8 cellular contexts compared by ENCODE assay signal in the genomic region with DNA sequence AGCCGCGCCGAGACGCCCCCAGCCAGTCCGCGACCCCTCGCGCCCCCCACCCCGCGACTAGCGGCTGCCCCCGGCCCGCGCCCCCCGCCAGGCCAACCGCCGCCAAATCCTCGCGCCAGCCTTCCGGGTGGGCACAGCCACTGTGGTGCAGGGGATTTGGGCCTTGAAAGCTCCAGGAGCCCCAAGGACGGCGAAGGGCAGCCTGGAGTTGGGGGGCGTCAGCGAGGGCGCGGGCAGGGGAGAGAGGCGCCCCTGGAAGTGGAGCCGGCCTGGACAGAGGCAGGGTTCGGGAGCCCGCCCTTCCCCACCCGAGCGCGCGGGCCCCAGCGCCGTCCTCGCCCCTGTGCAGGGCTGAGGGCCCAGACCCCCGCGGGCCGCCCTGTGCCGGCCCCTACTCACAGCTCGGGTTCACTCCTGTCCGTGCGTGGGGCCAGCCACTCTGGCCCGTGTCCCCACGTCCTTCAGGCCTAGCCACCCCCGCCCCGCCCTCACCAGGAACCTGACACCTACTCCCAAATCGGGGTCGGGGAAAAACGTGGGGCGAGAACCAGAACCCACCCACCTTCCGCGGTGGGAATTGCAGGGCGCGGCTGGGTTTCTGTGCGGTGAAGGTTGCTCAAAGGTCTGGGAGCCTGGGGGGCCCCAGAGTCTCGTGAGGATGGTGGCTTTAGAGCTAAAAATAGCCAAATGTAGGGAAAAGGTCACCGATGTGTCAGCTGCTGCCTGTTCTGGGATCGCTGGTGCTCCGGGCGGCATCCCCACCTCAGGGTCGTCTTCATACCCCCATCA. TPM values are rescaled to one million over a fixed set of nuclear protein-coding genes. Genes with fewer than 3 reads are reported as not detected.
DNase-seq lines count a peak whose midpoint lies in the region; ATAC-seq, FAIRE-seq and TF ChIP-seq lines count a peak whose summit lies in the region.

A gene (minus strand): TSS at position 441 of the 789 bp plus-strand sequence. CDS start 512 bp downstream, outside the sequence.

- H3K14ac ChIP-seq in H9 (ENCODE audit: insufficient read depth, low read length): no peak within 1 kb of the TSS; the same call in 1 of the 2 replicates

- no peak within 1 kb of the TSS for H3K4me3 Mint-ChIP-seq in H9

- H3K4me1 Mint-ChIP-seq in H9: 0 out of 4 replicates have a peak, but pooled peaks cover 0 to 6% of the 10 kb centered on the region in 2 experiments

- no peaks in the 10 kb centered on the region; the same call in 1 of the 2 replicates for H3K27me3 Mint-ChIP-seq in H9 (ENCODE audit: low read depth)

- WGBS in H9 (ENCODE audit: extremely low coverage, insufficient read length, low lambda C conversion rate): no CpG with 5 or more reads among the region's 63 CpGs
- WGBS in smooth muscle cell (ENCODE audit: low lambda C conversion rate): 90% methylated on average over 41 of the region's 63 CpGs

- no peak within 1 kb of the TSS for H4K8ac ChIP-seq in H9 (replicated peaks; ENCODE audit: insufficient read length, low read depth, low read length)

- POLR2A ChIA-PET in GM10248 (lab: Yijun Ruan, JAX): interaction anchor here (0.5 kb wide), 2 partner anchors 15 to 255 kb away, joined by 3 to 4 read pairs; a partner anchor contains a TSS

- no peak within 1 kb of the TSS for H2BK120ac ChIP-seq in H9 (ENCODE audit: low read depth, low read length, poor library complexity, severe bottlenecking)

- no peaks in the 10 kb centered on the region for H3K23me2 ChIP-seq in H9 (ENCODE audit: insufficient read length, low read depth, low read length, poor library complexity, severe bottlenecking)

- DNase-seq in H9 (no peak), adipocyte (ENCODE audit: low read depth) (peak; percentile 42), keratinocyte (ENCODE audit: low read depth, low spot score) (no peak), smooth muscle cell (lab: John Stamatoyannopoulos, UW; ENCODE audit: unreplicated experiment) (no peak), globus pallidus (ENCODE audit: low spot score) (no peak), GM10248 (ENCODE audit: extremely low spot score) (no peak), occipital lobe (lab: John Stamatoyannopoulos, UW) (no peak)

- peaks cover 4 to 52% (median 45%) of the 10 kb centered on the region in 3 experiments for H3K36me3 Mint-ChIP-seq in H9 (ENCODE audit: insufficient read depth in 1 of 3, low read depth in 3 of 3)

- TF ChIP-seq CTCF in H9 (conservative IDR thresholded peaks at IDR 0.05) (no peak), keratinocyte (optimal IDR thresholded peaks at IDR 0.05 in 1 of 3, IDR thresholded peaks at IDR 0.05 in 1 of 3, conservative IDR thresholded peaks at IDR 0.05 in 1 of 3; ENCODE audit: extremely low read depth in 1 of 3, insufficient read depth in 2 of 3, low read length in 3 of 3) (no peak), smooth muscle cell (IDR thresholded peaks at IDR 0.05; ENCODE audit: borderline replicate concordance, insufficient read depth, poor library complexity, severe bottlenecking) (no peak), GM10248 (IDR thresholded peaks at IDR 0.05; ENCODE audit: control extremely low read depth, extremely low read depth, low read depth, missing control alignments) (no peak)

- peak within 1 kb of the TSS in 1 of 3 experiments; percentile 70; a peak in 3 of 7 replicates for H3K27ac Mint-ChIP-seq in H9

- H3K79me2 ChIP-seq in H9 (ENCODE audit: insufficient read depth, low read length) (no peaks in the 10 kb centered on the region), keratinocyte (ENCODE audit: control insufficient read depth, insufficient read depth, low read length) (peaks cover 11% of the 10 kb centered on the region), smooth muscle cell (ENCODE audit: low read depth) (peaks cover 10% of the 10 kb centered on the region)

- no peak within 1 kb of the TSS for H3K9ac ChIP-seq in H9 (ENCODE audit: extremely low read depth, insufficient read length, low read length)
- peak within 1 kb of the TSS; percentile 66 for H3K9ac ChIP-seq in adipocyte (ENCODE audit: low read length)
- H3K9ac ChIP-seq in keratinocyte (ENCODE audit: control insufficient read depth, extremely low read depth, insufficient read depth, low read length): no peak within 1 kb of the TSS
- no peak within 1 kb of the TSS for H3K9ac ChIP-seq in smooth muscle cell (ENCODE audit: low read depth)

- H4K5ac ChIP-seq in H9 (ENCODE audit: insufficient read length, low read depth, low read length): no peak within 1 kb of the TSS

- H3T11ph ChIP-seq in H9 (ENCODE audit: low read length): no peak within 1 kb of the TSS

- no peak within 1 kb of the TSS for H3K18ac ChIP-seq in H9 (ENCODE audit: insufficient read length, low read depth, low read length)

- CTCF ChIA-PET in GM10248 (lab: Yijun Ruan, JAX): interaction anchor here (1.2 to 5.6 kb wide), 2 partner anchors 12 to 15 kb away, joined by 3 to 43 read pairs; a partner anchor contains a TSS

- no peak within 1 kb of the TSS for H2BK15ac ChIP-seq in H9 (ENCODE audit: low read depth, low read length)

- no peak within 1 kb of the TSS for H4K91ac ChIP-seq in H9 (ENCODE audit: insufficient read length, low read depth, low read length)

- H2AFZ ChIP-seq in H9 (ENCODE audit: low read length) (no peak within 1 kb of the TSS), keratinocyte (ENCODE audit: control insufficient read depth, low read length) (no peak within 1 kb of the TSS), smooth muscle cell (ENCODE audit: low read depth) (no peak within 1 kb of the TSS)

- no peak within 1 kb of the TSS for H2AK5ac ChIP-seq in H9 (ENCODE audit: insufficient read length, low read length)

- H3K9me1 ChIP-seq in keratinocyte (ENCODE audit: control insufficient read depth, extremely low read depth, insufficient read depth, low read length): no peaks in the 10 kb centered on the region

- H2BK12ac ChIP-seq in H9 (ENCODE audit: insufficient read length, low read depth, low read length): no peak within 1 kb of the TSS

- H3K23ac ChIP-seq in H9 (ENCODE audit: insufficient read length, low read depth, low read length): no peak within 1 kb of the TSS

- no peaks in the 10 kb centered on the region for H4K20me1 ChIP-seq in H9 (ENCODE audit: control insufficient read depth, insufficient read depth, insufficient read length)
- no peaks in the 10 kb centered on the region for H4K20me1 ChIP-seq in keratinocyte (ENCODE audit: control insufficient read depth, extremely low read depth, insufficient read depth, low read length)
- no peaks in the 10 kb centered on the region for H4K20me1 ChIP-seq in smooth muscle cell (ENCODE audit: low read depth)

- H3K4ac ChIP-seq in H9 (ENCODE audit: low read depth, low read length): no peak within 1 kb of the TSS

- H3K4me2 ChIP-seq in H9 (ENCODE audit: insufficient read depth, insufficient read length, low read length) (no peak within 1 kb of the TSS), keratinocyte (ENCODE audit: control insufficient read depth, extremely low read depth, insufficient read depth, low read depth, low read length) (no peak within 1 kb of the TSS), smooth muscle cell (no peak within 1 kb of the TSS)

- dilution Hi-C loops in keratinocyte (cut with MboI; ENCODE audit: extremely low pct_ligation_motif_present, low sequenced_read_pairs): no loop called here

- H3K27ac ChIP-seq in H9 (ENCODE audit: insufficient read length, low read depth, low read length): no peak within 1 kb of the TSS
- no peak within 1 kb of the TSS for H3K27ac ChIP-seq in keratinocyte (ENCODE audit: control insufficient read depth, insufficient read depth, low read length)
- H3K27ac ChIP-seq in smooth muscle cell (ENCODE audit: low read depth): no peak within 1 kb of the TSS

- no peaks in the 10 kb centered on the region for H3K9me3 Mint-ChIP-seq in H9

- peaks cover 4% of the 10 kb centered on the region for H3K79me1 ChIP-seq in H9 (ENCODE audit: insufficient read depth, low read depth, low read length, poor library complexity, severe bottlenecking)

- peaks cover 2% of the 10 kb centered on the region; the same call in 1 of the 2 replicates for H3K4me1 ChIP-seq in H9 (ENCODE audit: insufficient read depth, low read length)
- H3K4me1 ChIP-seq in adipocyte (ENCODE audit: control insufficient read depth, insufficient read depth, low read length): peaks cover 30% of the 10 kb centered on the region
- peaks cover 7% of the 10 kb centered on the region for H3K4me1 ChIP-seq in keratinocyte (ENCODE audit: control insufficient read depth, extremely low read depth, insufficient read depth, low read length)
- H3K4me1 ChIP-seq in smooth muscle cell (ENCODE audit: low read depth): peaks cover 6% of the 10 kb centered on the region

- H3K36me3 ChIP-seq in adipocyte (ENCODE audit: control insufficient read depth, insufficient read depth, low read length, severe bottlenecking) (no peaks in the 10 kb centered on the region), keratinocyte (ENCODE audit: control insufficient read depth in 2 of 2, extremely low read depth in 1 of 2, insufficient read depth in 2 of 2, low read length in 2 of 2) (peaks cover 10 to 11% of the 10 kb centered on the region in 2 experiments), smooth muscle cell (ENCODE audit: low read depth) (no peaks in the 10 kb centered on the region)

- H2BK20ac ChIP-seq in H9 (ENCODE audit: low read depth, low read length, poor library complexity, severe bottlenecking): no peak within 1 kb of the TSS

- no peak within 1 kb of the TSS for H3K56ac ChIP-seq in H9 (ENCODE audit: insufficient read length, low read depth, low read length)

- no peak within 1 kb of the TSS for H2BK5ac ChIP-seq in H9 (ENCODE audit: insufficient read length, low read length)

- H3F3A ChIP-seq in smooth muscle cell (ENCODE audit: low read depth): no peaks in the 10 kb centered on the region

- H3K27me3 ChIP-seq in H9 (ENCODE audit: insufficient read depth, low read length) (no peaks in the 10 kb centered on the region), adipocyte (replicated peaks; ENCODE audit: control insufficient read depth, insufficient read depth, low read length) (no peaks in the 10 kb centered on the region), keratinocyte (ENCODE audit: control insufficient read depth, extremely low read depth, insufficient read depth, low read length) (no peaks in the 10 kb centered on the region), smooth muscle cell (ENCODE audit: low read depth) (no peaks in the 10 kb centered on the region)

- H3K4me3 ChIP-seq in adipocyte (ENCODE audit: low read length): peak within 1 kb of the TSS; percentile 38
- H3K4me3 ChIP-seq in keratinocyte (ENCODE audit: control insufficient read depth in 2 of 3, extremely low read depth in 1 of 3, insufficient read depth in 2 of 3, low read depth in 1 of 3, low read length in 3 of 3): no peak within 1 kb of the TSS
- H3K4me3 ChIP-seq in smooth muscle cell: no peak within 1 kb of the TSS

- FAIRE-seq in keratinocyte (lab: Jason Lieb, UNC): no peak

- ATAC-seq in HG02588 (IDR thresholded peaks at IDR 0.05; ENCODE audit: unreplicated experiment): no peak

- H3K9me3 ChIP-seq in H9 (ENCODE audit: control insufficient read depth, low read depth, low read length) (no peaks in the 10 kb centered on the region), adipocyte (ENCODE audit: control insufficient read depth, low read length) (no peaks in the 10 kb centered on the region), keratinocyte (ENCODE audit: control insufficient read depth, low read depth, low read length) (no peaks in the 10 kb centered on the region), smooth muscle cell (replicated peaks; ENCODE audit: low read depth) (no peaks in the 10 kb centered on the region)

RNA-seq across cellular contexts. Expression of the gene that starts here (rescaled TPM):
- total RNA-seq in H9 (2021) (65.7 and 68.3 TPM in 2 replicates), smooth muscle cell (13.1 and 19.3 TPM in 2 replicates), occipital lobe (6.7 TPM)
- polyA plus RNA-seq in keratinocyte (10.2 to 14.6 TPM (median 11.0 TPM) in 3 replicates), smooth muscle cell (20.7 and 38.3 TPM in 2 replicates)
- polyA plus RNA-seq in keratinocyte (2011; ENCODE audit: low read depth): 8.1 TPM
- 2.4 and 2.9 TPM in 2 replicates for polyA plus RNA-seq in keratinocyte (2011; cell fraction: cytosol; rRNA removed)
- 73.1 and 83.0 TPM in 2 replicates for polyA plus RNA-seq in keratinocyte (2011; cell fraction: nucleus; rRNA removed)
- 7.1 and 24.2 TPM in 2 replicates for polyA plus RNA-seq in keratinocyte (2012; ENCODE audit: low replicate concordance)
- 3.3 to 11.9 TPM (median 6.7 TPM) in 3 replicates for polyA minus RNA-seq in keratinocyte
- polyA minus RNA-seq in keratinocyte (2011; cell fraction: cytosol; rRNA and poly(A)+ RNA removed): 3.3 TPM
- polyA minus RNA-seq in keratinocyte (2011; cell fraction: nucleus; rRNA and poly(A)+ RNA removed): 8.8 and 13.7 TPM in 2 replicates
